ENCODE assay signal across 20 cellular contexts in genomic region chr21:43304621-43305335, GRCh38.
A peak's percentile ranks its signal among the peaks of the same experiment; 100 is the strongest.
DNase-seq lines count a peak whose midpoint lies in the region; ATAC-seq, FAIRE-seq and TF ChIP-seq lines count a peak whose summit lies in the region.
"Had no signal": no experiment of that assay in that cellular context is flagged by ENCODE, and none has a peak within 500 bp of the region (broad histone marks: within the 10 kb centered on the region; RNA-seq: fewer than 3 reads in every experiment).

No MANE protein-coding gene starts in this region.

- H4K20me1 ChIP-seq in astrocyte (ENCODE audit: insufficient read depth, low read length): no peaks in the 10 kb centered on the region
- H4K20me1 ChIP-seq in HepG2 (ENCODE audit: insufficient read depth, low read length): no peaks in the 10 kb centered on the region

- H3K4me1 Mint-ChIP-seq in activated naive CD4-positive, alpha-beta T cell treated with anti-CD3 and anti-CD28 coated beads, Interleukin-2, amount 10 ng/mL, durations not matched to agents 7 days and 5 days: no peaks in the 10 kb centered on the region
- peaks cover 11% of the 10 kb centered on the region for H3K4me1 Mint-ChIP-seq in astrocyte (ENCODE audit: low read depth, unreplicated experiment)

- no peak for TF ChIP-seq RAD21 in HepG2 (CRISPR knock-in tag; IDR thresholded peaks at IDR 0.05)

- H3K9ac ChIP-seq in astrocyte (ENCODE audit: low read length) (no peak overlapping the region), HepG2 (ENCODE audit: insufficient read depth, low read depth, low read length) (no peak overlapping the region)

- H3K4me3 ChIP-seq in astrocyte (ENCODE audit: insufficient read depth, low read depth, low read length) (no peak overlapping the region), HepG2 (replicated peaks in 1 of 3; ENCODE audit: insufficient read depth in 1 of 3, low read depth in 2 of 3, low read length in 3 of 3) (no peak overlapping the region), spleen (no peak overlapping the region)

- CTCF ChIA-PET in activated naive CD4-positive, alpha-beta T cell treated with anti-CD3 and anti-CD28 coated beads, Interleukin-2, amount 10 ng/mL, durations not matched to agents 7 days and 5 days (lab: Charles Lee): no interaction called here
- CTCF ChIA-PET in HepG2 (lab: Yijun Ruan, JAX; ENCODE audit: low intra/inter-chr PET ratio, low total read pairs): no interaction called here

- H3K79me2 ChIP-seq in astrocyte (ENCODE audit: insufficient read depth, low read length): no peaks in the 10 kb centered on the region
- H3K79me2 ChIP-seq in HepG2 (ENCODE audit: insufficient read depth, low read length): no peaks in the 10 kb centered on the region

- H3K36me3 Mint-ChIP-seq in activated naive CD4-positive, alpha-beta T cell treated with anti-CD3 and anti-CD28 coated beads, Interleukin-2, amount 10 ng/mL, durations not matched to agents 7 days and 5 days: no peaks in the 10 kb centered on the region
- H3K36me3 Mint-ChIP-seq in astrocyte (ENCODE audit: low read depth, unreplicated experiment): no peaks in the 10 kb centered on the region
- H3K36me3 Mint-ChIP-seq: CD4-positive, alpha-beta memory T cell had no signal

- in situ Hi-C loops in HepG2 (cut with HindIII; ENCODE audit: extremely low pct_ligation_motif_present, low pct_unique_long_range_greater_than_20kb): no loop called here

- TF ChIP-seq CTCF in astrocyte (IDR thresholded peaks at IDR 0.05; ENCODE audit: insufficient read depth, low read depth, low read length) (no peak), HepG2 (CRISPR knock-in tag; IDR thresholded peaks at IDR 0.05) (no peak), spleen (IDR thresholded peaks at IDR 0.05 in 8 of 11, conservative IDR thresholded peaks at IDR 0.05 in 3 of 11) (no peak)

- H3K4me1 ChIP-seq in astrocyte (ENCODE audit: insufficient read depth, low read length) (peaks cover 9% of the 10 kb centered on the region), HepG2 (ENCODE audit: insufficient read depth, low read length) (peaks cover 76% of the 10 kb centered on the region), spleen (peaks cover 0 to 28% (median 14%) of the 10 kb centered on the region in 6 donors)

- POLR2A ChIA-PET in HepG2 (lab: Yijun Ruan, JAX): no interaction called here

- H3K27ac Mint-ChIP-seq in activated naive CD4-positive, alpha-beta T cell treated with anti-CD3 and anti-CD28 coated beads, Interleukin-2, amount 10 ng/mL, durations not matched to agents 7 days and 5 days: no peak overlapping the region
- peak overlapping the region; percentile 26 for H3K27ac Mint-ChIP-seq in astrocyte (ENCODE audit: unreplicated experiment)

- H3K27ac ChIP-seq in astrocyte (ENCODE audit: low read depth, low read length) (no peak overlapping the region), HepG2 (ENCODE audit: extremely low read length, insufficient read depth, low read length) (no peak overlapping the region), spleen (no peak overlapping the region)
- H3K27ac ChIP-seq: 22Rv1 had no signal

- H3K4me3 Mint-ChIP-seq in activated naive CD4-positive, alpha-beta T cell treated with anti-CD3 and anti-CD28 coated beads, Interleukin-2, amount 10 ng/mL, durations not matched to agents 7 days and 5 days: no peak overlapping the region
- H3K4me3 Mint-ChIP-seq in astrocyte (ENCODE audit: unreplicated experiment): no peak overlapping the region
- H3K4me3 Mint-ChIP-seq: B cell; CD4-positive, alpha-beta memory T cell had no signal

- no peak overlapping the region for H3K4me2 ChIP-seq in astrocyte (ENCODE audit: low read length)
- H3K4me2 ChIP-seq in HepG2 (ENCODE audit: low read depth, low read length): no peak overlapping the region

- BruUV-seq in HepG2 (replicated peaks; lab: Mats Ljungman, UMichigan): no TSS peak

- peak; percentile 7 for DNase-seq in activated naive CD4-positive, alpha-beta T cell treated with anti-CD3 and anti-CD28 coated beads, Interleukin-2, amount 50 U/mL, for 16 hours
- no peak for DNase-seq in activated naive CD4-positive, alpha-beta T cell treated with anti-CD3 and anti-CD28 coated beads, Interleukin-2, amount 10 ng/mL, durations not matched to agents 7 days and 5 days
- DNase-seq in astrocyte (ENCODE audit: low read depth) (no peak), HepG2 (ENCODE audit: low spot score) (no peak), spleen (peak; percentile 71), medulla oblongata (ENCODE audit: extremely low spot score) (no peak), activated gamma-delta T cell (lab: John Stamatoyannopoulos, UW) (no peak)
- DNase-seq: CD4-positive, alpha-beta memory T cell; DND-41; KBM-7; NCI-H1436 treated with DMSO at 0.1 percent for 48 hours; NCI-H2081; NCI-H510A treated with DMSO at 0.1 percent for 48 hours; NCI-H82; SHP77 had no signal

- intact Hi-C loops in HepG2 (cut with micrococcal nuclease; ENCODE audit: unreplicated experiment) (no loop called here), spleen (cut with DNase I; ENCODE audit: low total_unique reads) (no loop called here)

- H3K27me3 ChIP-seq in astrocyte (ENCODE audit: insufficient read depth, low read length) (no peaks in the 10 kb centered on the region), HepG2 (ENCODE audit: control insufficient read depth in 1 of 2, insufficient read depth in 2 of 2, low read length in 2 of 2) (peaks cover 2 to 26% of the 10 kb centered on the region in 2 experiments; a peak in 4 of 5 replicates), spleen (replicated peaks in 1 of 7) (peaks cover 0 to 44% (median 0%) of the 10 kb centered on the region in 7 donors)

- H3K9me3 Mint-ChIP-seq in activated naive CD4-positive, alpha-beta T cell treated with anti-CD3 and anti-CD28 coated beads, Interleukin-2, amount 10 ng/mL, durations not matched to agents 7 days and 5 days: no peaks in the 10 kb centered on the region
- no peaks in the 10 kb centered on the region for H3K9me3 Mint-ChIP-seq in astrocyte (ENCODE audit: unreplicated experiment)
- H3K9me3 Mint-ChIP-seq: CD4-positive, alpha-beta memory T cell had no signal

- no peaks in the 10 kb centered on the region for H3K27me3 Mint-ChIP-seq in activated naive CD4-positive, alpha-beta T cell treated with anti-CD3 and anti-CD28 coated beads, Interleukin-2, amount 10 ng/mL, durations not matched to agents 7 days and 5 days
- peaks cover 12% of the 10 kb centered on the region for H3K27me3 Mint-ChIP-seq in astrocyte (ENCODE audit: low read depth, unreplicated experiment)

- no peak for TF ChIP-seq POLR2A in HepG2 (IDR thresholded peaks at IDR 0.05; ENCODE audit: insufficient read depth in 1 of 2, low read depth in 2 of 2, low read length in 2 of 2)
- no peak for TF ChIP-seq POLR2A in spleen (IDR thresholded peaks at IDR 0.05)

- WGBS in HepG2 (ENCODE audit: low lambda C conversion rate): 46% methylated on average over 16 of the region's 23 CpGs
- 76 to 86% (median 85%) methylated on average over 16 to 23 of the region's 23 CpGs for WGBS in spleen, 5 donors

- no peak for TF ChIP-seq EP300 in HepG2 (IDR thresholded peaks at IDR 0.05; ENCODE audit: low read depth in 2 of 2, low read length in 2 of 2)
- no peak for TF ChIP-seq EP300 in HepG2 (CRISPR knock-in tag; IDR thresholded peaks at IDR 0.05; ENCODE audit: borderline replicate concordance)

- ATAC-seq in HepG2 (no peak), HG02798 (IDR thresholded peaks at IDR 0.05; ENCODE audit: poor library complexity, unreplicated experiment) (no peak)

- H3K36me3 ChIP-seq in astrocyte (ENCODE audit: insufficient read depth, low read length) (no peaks in the 10 kb centered on the region), HepG2 (replicated peaks in 1 of 2; ENCODE audit: control insufficient read depth in 1 of 2, insufficient read depth in 2 of 2, low read length in 2 of 2) (no peaks in the 10 kb centered on the region), spleen (no peaks in the 10 kb centered on the region)

- H3K9me3 ChIP-seq in astrocyte (ENCODE audit: insufficient read depth, low read depth, low read length): no peaks in the 10 kb centered on the region
- no peaks in the 10 kb centered on the region for H3K9me3 ChIP-seq in HepG2 (ENCODE audit: low read length)
- no peaks in the 10 kb centered on the region for H3K9me3 ChIP-seq in spleen

- no peak for FAIRE-seq in astrocyte (lab: Jason Lieb, UNC)
- FAIRE-seq in HepG2 (lab: Jason Lieb, UNC): no peak
- FAIRE-seq: G401.6, H1 had no signal

- H2AFZ ChIP-seq in astrocyte (ENCODE audit: low read depth, low read length) (no peak overlapping the region), HepG2 (ENCODE audit: low read length) (no peak overlapping the region)

TF ChIP-seq in HepG2, 621 proteins besides CTCF, POLR2A, EP300 and RAD21 (continues in another document):
- 0 out of 2 replicates have a peak, but pooled peaks have one; percentile 7 for TF ChIP-seq PATZ1 (CRISPR knock-in tag; IDR thresholded peaks at IDR 0.05)
- TF ChIP-seq HNF1B (CRISPR knock-in tag; IDR thresholded peaks at IDR 0.05): no peak
- 0 out of 2 replicates have a peak, but pooled peaks have one; percentile 9 for TF ChIP-seq NR2F6 (IDR thresholded peaks at IDR 0.05)
- TF ChIP-seq NR2F6 (CRISPR knock-in tag; IDR thresholded peaks at IDR 0.05): 0 out of 2 replicates have a peak, but pooled peaks have one; percentile 12
- TF ChIP-seq RARA (CRISPR knock-in tag; IDR thresholded peaks at IDR 0.05): peak; percentile 31; the same call in 1 of the 2 replicates

Comparison
In these comparisons a context has a peak if more than half of its experiments do, and no peak if none do; other contexts are left out.
1. DNase-seq: peak in activated naive CD4-positive, alpha-beta T cell treated with anti-CD3 and anti-CD28 coated beads, Interleukin-2, amount 50 U/mL, for 16 hours (single experiment) and spleen (single experiment); none in activated naive CD4-positive, alpha-beta T cell treated with anti-CD3 and anti-CD28 coated beads, Interleukin-2, amount 10 ng/mL, durations not matched to agents 7 days and 5 days (single experiment), astrocyte (single experiment), HepG2 (single experiment), medulla oblongata (single experiment) and activated gamma-delta T cell (single experiment).